In genomic region chr15:29034593-29035364, GRCh38 we compare ENCODE assay signal across 19 cellular contexts.
DNase-seq lines count a peak whose midpoint lies in the region; ATAC-seq lines count a peak whose summit lies in the region.
"Had no signal": no experiment of that assay in that cellular context is flagged by ENCODE, and none has a peak within 500 bp of the region (broad histone marks: within the 10 kb centered on the region; RNA-seq: fewer than 3 reads in every experiment).

No MANE protein-coding gene starts in this region.

- no peak overlapping the region for H3K9ac ChIP-seq in NT2/D1 (ENCODE audit: insufficient read length, low read depth)

- H3K27me3 Mint-ChIP-seq in immature natural killer cell (ENCODE audit: low read depth in 3 of 3), result peaks cover 2 to 4% (median 4%) of the 10 kb centered on the region in 3 donors
- H3K27me3 Mint-ChIP-seq: B cell had no signal

- peak overlapping the region in 1 of 5 donors; percentile 4 for H3K4me3 Mint-ChIP-seq in immature natural killer cell
- H3K4me3 Mint-ChIP-seq: B cell had no signal

- no peak for ATAC-seq in GM18517 (IDR thresholded peaks at IDR 0.05; ENCODE audit: unreplicated experiment)
- ATAC-seq: HCT116, PC-3 had no signal

- no peaks in the 10 kb centered on the region for H3K9me3 ChIP-seq in NT2/D1 (ENCODE audit: insufficient read depth, low read length)

- H3K4me1 Mint-ChIP-seq in immature natural killer cell, result peaks cover 90 to 93% of the 10 kb centered on the region in 2 donors
- H3K4me1 Mint-ChIP-seq: B cell had no signal

- H3K4me3 ChIP-seq in NT2/D1 (ENCODE audit: insufficient read length, low read depth), result no peak overlapping the region

- DNase-seq in activated CD8-positive, alpha-beta memory T cell treated with anti-CD3 and anti-CD28 coated beads for 24 hours, result peak; percentile 46
- no peak for DNase-seq in activated CD8-positive, alpha-beta memory T cell treated with anti-CD3 and anti-CD28 coated beads, Interleukin-2, amount 50 U/mL, for 48 hours
- peak; percentile 28 for DNase-seq in NT2/D1 (ENCODE audit: low read depth, low spot score)
- no peak for DNase-seq in immature natural killer cell
- DNase-seq in NCI-H2196 (lab: John Stamatoyannopoulos, UW; ENCODE audit: unreplicated experiment), result no peak
- no peak for DNase-seq in SW 1271 (lab: John Stamatoyannopoulos, UW)
- DNase-seq: DMS79 treated with DMSO at 0.1 percent for 48 hours, Karpas-422, NCI-H1048, NCI-H1436, NCI-H1930, NCI-H2171 treated with DMSO at 0.1 percent for 48 hours, NCI-H510A, NCI-H748 treated with DMSO at 0.1 percent for 48 hours, PC-3, RPMI8226 had no signal

- H3K27me3 ChIP-seq in NT2/D1 (ENCODE audit: insufficient read depth, insufficient read length), result no peaks in the 10 kb centered on the region

- peaks cover 9% of the 10 kb centered on the region for H3K4me1 ChIP-seq in NT2/D1 (ENCODE audit: insufficient read depth, insufficient read length)

- no peaks in the 10 kb centered on the region for H3K36me3 ChIP-seq in NT2/D1 (ENCODE audit: insufficient read depth, insufficient read length, low read length)

- peaks cover 0 to 4% (median 2%) of the 10 kb centered on the region in 6 donors for H3K9me3 Mint-ChIP-seq in immature natural killer cell

- peak overlapping the region; percentile 48 to 84 (median 68) for H3K27ac Mint-ChIP-seq in immature natural killer cell
- H3K27ac Mint-ChIP-seq: B cell had no signal

- H3K36me3 Mint-ChIP-seq in immature natural killer cell, result peaks cover 3 to 16% (median 4%) of the 10 kb centered on the region in 3 donors

Comparison
In these comparisons a context has a peak if more than half of its experiments do, and no peak if none do; other contexts are left out.
1. DNase-seq: peak in activated CD8-positive, alpha-beta memory T cell treated with anti-CD3 and anti-CD28 coated beads for 24 hours (single experiment) and NT2/D1 (single experiment); none in activated CD8-positive, alpha-beta memory T cell treated with anti-CD3 and anti-CD28 coated beads, Interleukin-2, amount 50 U/mL, for 48 hours (single experiment), immature natural killer cell (0 of 3), NCI-H2196 (single experiment) and SW 1271 (0 of 2).